Comparison of ENCODE assay signal across 14 cellular contexts in the genomic region with DNA sequence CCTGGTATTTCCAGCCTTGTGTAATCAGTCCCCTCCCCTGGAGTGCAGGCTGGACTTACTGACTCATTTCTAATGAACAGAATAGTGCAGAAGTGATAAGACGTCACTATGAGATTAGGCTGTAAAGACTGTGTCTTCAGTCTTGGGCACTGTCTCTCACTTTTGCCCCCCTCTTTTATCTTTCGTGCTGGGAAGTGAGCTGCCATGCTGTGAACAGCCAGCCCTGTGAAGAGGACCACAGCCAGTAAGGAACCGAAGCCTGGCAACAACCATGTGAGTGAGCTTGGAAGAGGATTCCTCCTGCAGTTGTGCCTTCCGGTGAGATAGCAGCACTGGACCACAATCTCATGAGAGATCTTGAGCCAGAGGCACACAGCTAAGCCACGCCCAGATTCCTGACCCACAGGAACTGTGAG.
A peak's percentile ranks its signal among the peaks of the same experiment; 100 is the strongest.
DNase-seq lines count a peak whose midpoint lies in the region; ATAC-seq and TF ChIP-seq lines count a peak whose summit lies in the region.
"Had no signal": no experiment of that assay in that cellular context is flagged by ENCODE, and none has a peak within 500 bp of the region (broad histone marks: within the 10 kb centered on the region; RNA-seq: fewer than 3 reads in every experiment).

No MANE protein-coding gene starts in this region.

- intact Hi-C loops in Right ventricle myocardium inferior (cut with DNase I), result no loop called here
- intact Hi-C loops in ascending aorta (cut with DNase I), result no loop called here
- intact Hi-C loops in aorta (cut with DNase I), result no loop called here
- intact Hi-C loops in left ventricle myocardium superior (cut with micrococcal nuclease), result no loop called here

- no peak overlapping the region for H3K4me3 Mint-ChIP-seq in activated naive CD8-positive, alpha-beta T cell treated with anti-CD3 and anti-CD28 coated beads, Interleukin-2, amount 50 U/mL, for 24 hours
- H3K4me3 Mint-ChIP-seq: activated naive CD8-positive, alpha-beta T cell had no signal

- no peaks in the 10 kb centered on the region for H3K4me1 Mint-ChIP-seq in activated naive CD8-positive, alpha-beta T cell treated with anti-CD3 and anti-CD28 coated beads, Interleukin-2, amount 50 U/mL, for 24 hours

- ATAC-seq in Right ventricle myocardium inferior (no peak), aorta (ENCODE audit: low FRiP score) (peak; percentile 41), left ventricle myocardium superior (no peak)
- ATAC-seq in activated naive CD8-positive, alpha-beta T cell treated with anti-CD3 and anti-CD28 coated beads, Interleukin-2, amount 50 U/mL, for 24 hours, result no peak

- H3K9me3 ChIP-seq in cardiac muscle cell (ENCODE audit: low read depth) (no peaks in the 10 kb centered on the region), ascending aorta (no peaks in the 10 kb centered on the region), aorta (ENCODE audit: control insufficient read depth, low read length) (no peaks in the 10 kb centered on the region)

- H3K27ac ChIP-seq in cardiac muscle cell (peak overlapping the region; percentile 36), ascending aorta (peak overlapping the region; percentile 44 to 66), aorta (ENCODE audit: low read depth in 1 of 2, low read length in 2 of 2) (peak overlapping the region in 1 of 2 donors; percentile 16)

- H3K27ac Mint-ChIP-seq in activated naive CD8-positive, alpha-beta T cell treated with anti-CD3 and anti-CD28 coated beads, Interleukin-2, amount 50 U/mL, for 24 hours, result no peak overlapping the region
- H3K27ac Mint-ChIP-seq: activated naive CD8-positive, alpha-beta T cell had no signal

- TF ChIP-seq CTCF in cardiac muscle cell (IDR thresholded peaks at IDR 0.05; ENCODE audit: low read depth, low read length) (no peak), ascending aorta (IDR thresholded peaks at IDR 0.05) (no peak)

- H3K27me3 ChIP-seq in cardiac muscle cell, result no peaks in the 10 kb centered on the region
- H3K27me3 ChIP-seq in ascending aorta, result no peaks in the 10 kb centered on the region
- H3K27me3 ChIP-seq in aorta (ENCODE audit: control insufficient read depth in 1 of 2, insufficient read depth in 2 of 2, low read length in 1 of 2), result no peaks in the 10 kb centered on the region

- no peaks in the 10 kb centered on the region for H3K27me3 Mint-ChIP-seq in activated naive CD8-positive, alpha-beta T cell treated with anti-CD3 and anti-CD28 coated beads, Interleukin-2, amount 50 U/mL, for 24 hours
- H3K27me3 Mint-ChIP-seq: activated naive CD8-positive, alpha-beta T cell had no signal

- H3K4me1 ChIP-seq in cardiac muscle cell (ENCODE audit: low read depth) (peaks cover 21% of the 10 kb centered on the region), ascending aorta (peaks cover 0 to 2% of the 10 kb centered on the region in 2 donors), aorta (ENCODE audit: control insufficient read depth in 1 of 2, insufficient read depth in 2 of 2, low read length in 2 of 2) (no peaks in the 10 kb centered on the region)

- peaks cover 11% of the 10 kb centered on the region for H3K36me3 ChIP-seq in cardiac muscle cell
- no peaks in the 10 kb centered on the region for H3K36me3 ChIP-seq in ascending aorta
- no peaks in the 10 kb centered on the region for H3K36me3 ChIP-seq in aorta (ENCODE audit: control insufficient read depth in 1 of 2, insufficient read depth in 2 of 2, low read length in 1 of 2)

- H3K4me3 ChIP-seq in cardiac muscle cell, result no peak overlapping the region
- no peak overlapping the region for H3K4me3 ChIP-seq in ascending aorta
- H3K4me3 ChIP-seq in aorta (ENCODE audit: low read length in 2 of 2), result no peak overlapping the region

- DNase-seq in cardiac muscle cell (ENCODE audit: low read depth in 1 of 2, low spot score in 1 of 2) (peak; percentile 24 to 52), Right ventricle myocardium inferior (ENCODE audit: missing footprints) (no peak), ascending aorta (ENCODE audit: low spot score in 2 of 2) (no peak), islet precursor cell (peak; percentile 95), aorta (no peak), left ventricle myocardium superior (no peak), MV-4-11 (lab: John Stamatoyannopoulos, UW) (no peak)
- no peak for DNase-seq in activated naive CD8-positive, alpha-beta T cell treated with anti-CD3 and anti-CD28 coated beads, Interleukin-2, amount 50 U/mL, for 24 hours
- DNase-seq: activated CD8-positive, alpha-beta memory T cell treated with anti-CD3 and anti-CD28 coated beads for 24 hours; DMS153; effector memory CD4-positive, alpha-beta T cell; NCI-H1092 treated with DMSO at 0.1 percent for 48 hours; NCI-H82 had no signal

- H3K9me3 Mint-ChIP-seq in activated naive CD8-positive, alpha-beta T cell treated with anti-CD3 and anti-CD28 coated beads, Interleukin-2, amount 50 U/mL, for 24 hours, result no peaks in the 10 kb centered on the region

- H3K36me3 Mint-ChIP-seq in activated naive CD8-positive, alpha-beta T cell treated with anti-CD3 and anti-CD28 coated beads, Interleukin-2, amount 50 U/mL, for 24 hours (ENCODE audit: low read depth), result peaks cover 12% of the 10 kb centered on the region

- 12 to 32% methylated on average over 5 of the region's 5 CpGs for WGBS in aorta, 2 donors

Comparison
In these comparisons a context has a peak if more than half of its experiments do, and no peak if none do; other contexts are left out.
1. DNase-seq: peak in cardiac muscle cell (2 of 2) and islet precursor cell (single experiment); none in Right ventricle myocardium inferior (single experiment), ascending aorta (0 of 2), aorta (0 of 2), activated naive CD8-positive, alpha-beta T cell treated with anti-CD3 and anti-CD28 coated beads, Interleukin-2, amount 50 U/mL, for 24 hours (single experiment), left ventricle myocardium superior (single experiment) and MV-4-11 (single experiment).